In the genomic region with DNA sequence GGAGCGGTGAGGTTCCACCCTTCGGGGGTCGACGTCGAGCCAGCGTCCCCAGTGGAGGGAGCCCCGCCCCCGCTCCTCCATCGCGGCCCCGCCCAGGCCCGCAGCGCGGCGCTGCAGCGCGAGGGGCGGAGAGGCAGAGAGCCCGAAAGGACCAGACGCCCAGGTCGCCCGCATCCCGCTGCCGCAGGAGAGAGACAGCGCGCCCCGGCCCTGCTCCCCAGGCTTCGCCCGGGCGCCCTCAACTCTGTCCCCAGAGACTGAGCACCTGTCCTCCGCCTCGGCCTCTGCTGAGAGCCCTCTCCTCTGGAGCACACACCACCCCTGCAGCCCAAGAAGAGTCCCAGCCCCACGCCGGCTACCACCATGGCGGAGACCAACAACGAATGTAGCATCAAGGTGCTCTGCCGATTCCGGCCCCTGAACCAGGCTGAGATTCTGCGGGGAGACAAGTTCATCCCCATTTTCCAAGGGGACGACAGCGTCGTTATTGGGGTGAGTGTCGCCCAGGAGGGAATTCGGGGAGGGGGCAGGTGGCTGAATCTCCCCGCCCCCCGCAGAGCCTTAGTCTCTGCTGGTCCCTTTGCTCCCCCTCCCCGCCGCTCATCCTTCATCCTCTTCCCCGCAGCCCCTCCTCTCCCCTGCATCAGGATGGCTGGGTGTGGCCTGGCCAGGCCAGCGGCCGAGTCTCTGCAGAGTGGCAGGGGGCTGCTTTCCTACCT, we compare ENCODE assay signal across 8 cellular contexts. TPM values are rescaled to one million over a fixed set of nuclear protein-coding genes. Genes with fewer than 3 reads are reported as not detected.
DNase-seq lines count a peak whose midpoint lies in the region; ATAC-seq and TF ChIP-seq lines count a peak whose summit lies in the region.

A gene (plus strand): TSS at position 136 of the 719 bp plus-strand sequence. CDS start 228 bp downstream, at position 364.

- in situ Hi-C loops in brain microvascular endothelial cell (cut with HindIII; ENCODE audit: low pct_ligation_motif_present, low sequenced_read_pairs): no loop called here

- H3K4me1 ChIP-seq in BE2C: peaks cover 19% of the 10 kb centered on the region

- H3K27ac ChIP-seq in brain microvascular endothelial cell: no peak within 1 kb of the TSS

- H3K4me3 ChIP-seq in BE2C (ENCODE audit: low read depth, low read length) (peak within 1 kb of the TSS; percentile 89), brain microvascular endothelial cell (ENCODE audit: low read depth, low read length) (peak within 1 kb of the TSS; percentile 59)

- TF ChIP-seq CTCF in BE2C (IDR thresholded peaks at IDR 0.05; ENCODE audit: low read depth, low read length) (0 out of 2 replicates have a peak, but pooled peaks have one; percentile 18), brain microvascular endothelial cell (IDR thresholded peaks at IDR 0.05; ENCODE audit: low read depth, low read length, missing control alignments) (no peak)

- H3K36me3 ChIP-seq in BE2C (no peaks in the 10 kb centered on the region; the same call in 1 of the 2 replicates), brain microvascular endothelial cell (replicated peaks) (no peaks in the 10 kb centered on the region)

- H3K9me3 ChIP-seq in BE2C: no peaks in the 10 kb centered on the region

- DNase-seq in BE2C (peak; percentile 83), HEK293T (ENCODE audit: extremely low spot score) (peak; percentile 83), T-helper 22 cell (ENCODE audit: low read depth) (peak; percentile 27), brain microvascular endothelial cell (no peak), left kidney (ENCODE audit: low read depth, low spot score) (peak; percentile 68), putamen (ENCODE audit: low spot score) (no peak)
- DNase-seq in stimulated activated CD4-positive, alpha-beta T cell treated with anti-CD3 and anti-CD28 coated beads, TNF-alpha, amount 100 ng/mL, for 1 hour (ENCODE audit: low read depth in 3 of 3, low spot score in 1 of 3): peak in 2 of 3 donors; percentile 14 to 41

- POLR2A ChIA-PET in HEK293T (lab: Yijun Ruan, JAX): no interaction called here

- CTCF ChIA-PET in HEK293T (lab: Yijun Ruan, JAX): no interaction called here

- H3K27me3 ChIP-seq in BE2C (no peaks in the 10 kb centered on the region), brain microvascular endothelial cell (replicated peaks) (peaks cover 9% of the 10 kb centered on the region)

- no peak for ATAC-seq in HG02571 (IDR thresholded peaks at IDR 0.05; ENCODE audit: unreplicated experiment)

TF ChIP-seq in HEK293T, 16 proteins besides CTCF, POLR2A, EP300 and RAD21:
- no peak for TF ChIP-seq LEF1 (IDR thresholded peaks at IDR 0.05; ENCODE audit: borderline replicate concordance)
- no peak for TF ChIP-seq TARDBP (IDR thresholded peaks at IDR 0.05)
- no peak for TF ChIP-seq SP1 (IDR thresholded peaks at IDR 0.05)
- no peak for TF ChIP-seq CTBP1 (IDR thresholded peaks at IDR 0.05; ENCODE audit: borderline replicate concordance)
- no peak for TF ChIP-seq L3MBTL2 (conservative IDR thresholded peaks at IDR 0.05)
- no peak for TF ChIP-seq HDGF (IDR thresholded peaks at IDR 0.05; ENCODE audit: borderline replicate concordance)
- TF ChIP-seq, protein P1, sequence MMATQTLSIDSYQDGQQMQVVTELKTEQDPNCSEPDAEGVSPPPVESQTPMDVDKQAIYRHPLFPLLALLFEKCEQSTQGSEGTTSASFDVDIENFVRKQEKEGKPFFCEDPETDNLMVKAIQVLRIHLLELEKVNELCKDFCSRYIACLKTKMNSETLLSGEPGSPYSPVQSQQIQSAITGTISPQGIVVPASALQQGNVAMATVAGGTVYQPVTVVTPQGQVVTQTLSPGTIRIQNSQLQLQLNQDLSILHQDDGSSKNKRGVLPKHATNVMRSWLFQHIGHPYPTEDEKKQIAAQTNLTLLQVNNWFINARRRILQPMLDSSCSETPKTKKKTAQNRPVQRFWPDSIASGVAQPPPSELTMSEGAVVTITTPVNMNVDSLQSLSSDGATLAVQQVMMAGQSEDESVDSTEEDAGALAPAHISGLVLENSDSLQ (IDR thresholded peaks at IDR 0.05): no peak

RNA-seq across cellular contexts. Expression of the gene that starts here (rescaled TPM):
- polyA plus RNA-seq in BE2C (2012; ENCODE audit: insufficient read depth, insufficient read length, low read depth): 27.5 TPM

Comparison
In these comparisons a context has a peak if more than half of its experiments do, and no peak if none do; other contexts are left out.
1. DNase-seq: peak in BE2C (single experiment), HEK293T (single experiment), T-helper 22 cell (single experiment), left kidney (single experiment) and stimulated activated CD4-positive, alpha-beta T cell treated with anti-CD3 and anti-CD28 coated beads, TNF-alpha, amount 100 ng/mL, for 1 hour (2 of 3); none in brain microvascular endothelial cell (single experiment) and putamen (single experiment).